ENCODE assay signal across 9 cellular contexts in genomic region chr1:26169201-26169600, GRCh38. TPM values are rescaled to one million over a fixed set of nuclear protein-coding genes. Genes with fewer than 3 reads are reported as not detected.
DNase-seq lines count a peak whose midpoint lies in the region; ATAC-seq, FAIRE-seq and TF ChIP-seq lines count a peak whose summit lies in the region.
"Had no signal": no experiment of that assay in that cellular context is flagged by ENCODE, and none has a peak within 500 bp of the region (broad histone marks: within the 10 kb centered on the region; RNA-seq: fewer than 3 reads in every experiment).

No MANE protein-coding gene starts in this region.

- H3K9me3 ChIP-seq in K562 (replicated peaks; ENCODE audit: control insufficient read depth, insufficient read depth, low read depth, low read length) (no peaks in the 10 kb centered on the region), transverse colon (no peaks in the 10 kb centered on the region), aorta (ENCODE audit: control insufficient read depth, low read length) (no peaks in the 10 kb centered on the region)

- H3K18ac ChIP-seq in mesendoderm (ENCODE audit: low read length) = no peak overlapping the region

- H4K5ac ChIP-seq in mesendoderm (ENCODE audit: low read length) = no peak overlapping the region

- H3K4me1 ChIP-seq in K562 (replicated peaks in 1 of 2; ENCODE audit: control insufficient read depth in 2 of 2, insufficient read depth in 2 of 2, low read length in 2 of 2) = peaks cover 22 to 43% of the 10 kb centered on the region in 2 experiments
- peaks cover 18% of the 10 kb centered on the region for H3K4me1 ChIP-seq in mesendoderm (ENCODE audit: control insufficient read depth, low read depth, low read length)
- peaks cover 10 to 19% (median 16%) of the 10 kb centered on the region in 4 donors for H3K4me1 ChIP-seq in transverse colon
- H3K4me1 ChIP-seq in aorta (ENCODE audit: control insufficient read depth in 1 of 2, insufficient read depth in 2 of 2, low read length in 2 of 2) = no peaks in the 10 kb centered on the region

- H3K27ac Mint-ChIP-seq in activated naive CD4-positive, alpha-beta T cell treated with anti-CD3 and anti-CD28 coated beads for 36 hours = no peak overlapping the region

- no peak overlapping the region for H4K8ac ChIP-seq in mesendoderm (ENCODE audit: low read depth, low read length)

- intact Hi-C loops in activated naive CD4-positive, alpha-beta T cell treated with anti-CD3 and anti-CD28 coated beads for 36 hours (cut with micrococcal nuclease) = loop anchor here (1.0 kb wide), 2 partner anchors 65 to 152 kb away; partner anchors contain the start of gene CEP85
- intact Hi-C loops in K562 (cut with micrococcal nuclease) = loop anchor here (2.0 kb wide), 2 partner anchors 32 to 66 kb away; partner anchors contain the start of gene CEP85
- intact Hi-C loops in transverse colon (cut with DNase I; ENCODE audit: low total_unique reads) = no loop called here
- intact Hi-C loops in aorta (cut with DNase I) = loop anchor here in 1 of 2 donors (2.0 to 5.0 kb wide), 2 partner anchors 57 to 152 kb away; partner anchors contain the start of gene PDIK1L

- peak overlapping the region; percentile 76 for H3K56ac ChIP-seq in mesendoderm (ENCODE audit: low read length)

- no TSS peak for BruUV-seq in K562 (replicated peaks; lab: Mats Ljungman, UMichigan)

- TF ChIP-seq CTCF in K562 (IDR thresholded peaks at IDR 0.05 in 2 of 3, conservative IDR thresholded peaks at IDR 0.05 in 1 of 3; ENCODE audit: insufficient read depth in 2 of 3, low read depth in 1 of 3, low read length in 3 of 3) (no peak), transverse colon (IDR thresholded peaks at IDR 0.05) (no peak)

- H3K27me3 Mint-ChIP-seq in activated naive CD4-positive, alpha-beta T cell treated with anti-CD3 and anti-CD28 coated beads for 36 hours (ENCODE audit: low read depth) = peaks cover 2% of the 10 kb centered on the region

- H2BK15ac ChIP-seq in mesendoderm (replicated peaks; ENCODE audit: low read depth) = no peak overlapping the region

- no peak for TF ChIP-seq RAD21 in K562 (CRISPR knock-in tag; conservative IDR thresholded peaks at IDR 0.05 in 1 of 2, IDR thresholded peaks at IDR 0.05 in 1 of 2)

- H3K27me3 ChIP-seq in K562 (ENCODE audit: control insufficient read depth in 2 of 2, insufficient read depth in 2 of 2, low read length in 2 of 2) (no peaks in the 10 kb centered on the region), mesendoderm (ENCODE audit: insufficient read depth, low read length, poor library complexity) (no peaks in the 10 kb centered on the region), transverse colon (peaks cover 3% of the 10 kb centered on the region), aorta (ENCODE audit: control insufficient read depth in 1 of 2, insufficient read depth in 2 of 2, low read length in 1 of 2) (no peaks in the 10 kb centered on the region)

- peak overlapping the region; percentile 78 for H3K4me3 Mint-ChIP-seq in activated naive CD4-positive, alpha-beta T cell treated with anti-CD3 and anti-CD28 coated beads for 36 hours

- FAIRE-seq in K562 (lab: Jason Lieb, UNC) = no peak

- no peaks in the 10 kb centered on the region for H4K20me1 ChIP-seq in K562 (replicated peaks; ENCODE audit: control insufficient read depth, insufficient read depth, low read length)

- peaks cover 14% of the 10 kb centered on the region for H3K79me1 ChIP-seq in mesendoderm (ENCODE audit: low read length)

- H3K36me3 ChIP-seq in K562 (ENCODE audit: control insufficient read depth, insufficient read depth, low read length) = peaks cover 17% of the 10 kb centered on the region; the same call in 1 of the 3 replicates
- no peaks in the 10 kb centered on the region for H3K36me3 ChIP-seq in mesendoderm (ENCODE audit: control insufficient read depth, insufficient read depth, low read length)
- no peaks in the 10 kb centered on the region for H3K36me3 ChIP-seq in transverse colon
- H3K36me3 ChIP-seq in aorta (ENCODE audit: control insufficient read depth in 1 of 2, insufficient read depth in 2 of 2, low read length in 1 of 2) = no peaks in the 10 kb centered on the region

- ATAC-seq in K562 = no peak
- ATAC-seq in aorta (ENCODE audit: low FRiP score) = no peak

- H3K36me3 Mint-ChIP-seq in activated naive CD4-positive, alpha-beta T cell treated with anti-CD3 and anti-CD28 coated beads for 36 hours (ENCODE audit: low read depth) = peaks cover 5% of the 10 kb centered on the region

- peak overlapping the region; percentile 96 for H3K4me2 ChIP-seq in K562 (ENCODE audit: insufficient read depth, low read length)
- peak overlapping the region; percentile 24 for H3K4me2 ChIP-seq in mesendoderm (ENCODE audit: low read length)

- H3K27ac ChIP-seq in K562 (ENCODE audit: extremely low read depth, low read depth, low read length) (peak overlapping the region; percentile 19; the same call in 1 of the 3 replicates), mesendoderm (ENCODE audit: low read depth, low read length) (no peak overlapping the region), transverse colon (peak overlapping the region; percentile 70 to 87 (median 78)), aorta (ENCODE audit: low read depth in 1 of 2, low read length in 2 of 2) (no peak overlapping the region)

- DNase-seq in activated naive CD4-positive, alpha-beta T cell treated with anti-CD3 and anti-CD28 coated beads for 36 hours = no peak
- DNase-seq in activated naive CD4-positive, alpha-beta T cell treated with Interleukin-2 at 50 U/mL for 16 hours = no peak
- DNase-seq in K562 (ENCODE audit: extremely low read depth in 1 of 4, low spot score in 3 of 4) = peak in 1 of 4 experiments; percentile 8
- DNase-seq in mesendoderm = no peak
- no peak for DNase-seq in transverse colon
- DNase-seq in aorta = no peak
- no peak for DNase-seq in cerebellum (ENCODE audit: low spot score)
- DNase-seq in T-helper 9 cell = no peak

- no peak overlapping the region for H3K4ac ChIP-seq in mesendoderm (ENCODE audit: low read depth, low read length)

- no peak for TF ChIP-seq EP300 in K562 (IDR thresholded peaks at IDR 0.05; ENCODE audit: low read length)
- no peak for TF ChIP-seq EP300 in transverse colon (IDR thresholded peaks at IDR 0.05; ENCODE audit: low read depth)

- H2BK120ac ChIP-seq in mesendoderm (ENCODE audit: low read depth, low read length) = no peak overlapping the region

- no peaks in the 10 kb centered on the region for H3K9me3 Mint-ChIP-seq in activated naive CD4-positive, alpha-beta T cell treated with anti-CD3 and anti-CD28 coated beads for 36 hours

- H3K9ac ChIP-seq in K562 (ENCODE audit: insufficient read depth in 1 of 2, low read depth in 2 of 2, low read length in 2 of 2) (peak overlapping the region; percentile 88 to 98), mesendoderm (ENCODE audit: low read length) (no peak overlapping the region)

- H3K23ac ChIP-seq in mesendoderm (ENCODE audit: low read length) = no peak overlapping the region

- in situ Hi-C loops in K562 (cut with MboI) (no loop called here), transverse colon (cut with MboI; ENCODE audit: low pct_ligation_motif_present in 1 of 4, low pct_unique_long_range_greater_than_20kb in 1 of 4, low sequenced_read_pairs in 3 of 4) (loop anchor here in 2 of 4 donors (25.0 kb wide), 1 partner anchor 132 kb away; the partner anchor contains the start of gene SLC30A2 (in 2 of the 2))

- H3K4me3 ChIP-seq in K562 = peak overlapping the region; percentile 89
- H3K4me3 ChIP-seq in mesendoderm (ENCODE audit: low read length) = no peak overlapping the region
- H3K4me3 ChIP-seq in transverse colon = peak overlapping the region in 3 of 4 donors; percentile 59 to 91 (median 59)
- peak overlapping the region in 1 of 2 donors; percentile 52 for H3K4me3 ChIP-seq in aorta (ENCODE audit: low read length in 2 of 2)

- H3K79me2 ChIP-seq in K562 (ENCODE audit: control insufficient read depth, insufficient read depth, low read length) (peaks cover 21% of the 10 kb centered on the region), mesendoderm (ENCODE audit: control insufficient read depth, insufficient read depth, low read length) (peaks cover 8% of the 10 kb centered on the region)

- TF ChIP-seq POLR2A in K562 (conservative IDR thresholded peaks at IDR 0.05) (no peak), transverse colon (IDR thresholded peaks at IDR 0.05) (no peak)

- H2AK5ac ChIP-seq in mesendoderm (ENCODE audit: low read length) = no peak overlapping the region

- peaks cover 13% of the 10 kb centered on the region for H3K4me1 Mint-ChIP-seq in activated naive CD4-positive, alpha-beta T cell treated with anti-CD3 and anti-CD28 coated beads for 36 hours (ENCODE audit: low read depth)

- 30% methylated on average over 6 of the region's 6 CpGs for WGBS in K562 (ENCODE audit: insufficient coverage, low coverage, missing lambda C conversion rate)
- no CpG with 5 or more reads among the region's 6 CpGs for WGBS in mesendoderm (ENCODE audit: extremely low coverage, insufficient coverage, low lambda C conversion rate)
- 64% methylated on average over 6 of the region's 6 CpGs; no CpG with 5 or more reads in 1 of the 2 donors for WGBS in transverse colon (ENCODE audit: low coverage in 1 of 2), 2 donors
- 44 to 51% methylated on average over 6 of the region's 6 CpGs for WGBS in aorta, 2 donors

- H2BK5ac ChIP-seq in mesendoderm (ENCODE audit: low read length) = no peak overlapping the region

- POLR2A ChIA-PET in K562 (lab: Yijun Ruan, JAX) = interaction anchor here (0.6 to 1.6 kb wide), 14 partner anchors 9 to 380 kb away, joined by 3 to 12 read pairs (median 4); partner anchors contain the start of genes CATSPER4, CEP85, CNKSR1 and SH3BGRL3

- peak overlapping the region; percentile 90 for H2AFZ ChIP-seq in K562 (ENCODE audit: low read depth, low read length)

- CTCF ChIA-PET in activated naive CD4-positive, alpha-beta T cell treated with anti-CD3 and anti-CD28 coated beads for 36 hours (lab: Charles Lee) = interaction anchor here (0.8 to 2.1 kb wide), 13 partner anchors 8 to 222 kb away, joined by 3 to 31 read pairs (median 4); partner anchors contain the start of gene CEP85
- CTCF ChIA-PET in K562 (lab: Yijun Ruan, JAX; ENCODE audit: low intra/inter-chr PET ratio) = interaction anchor here (0.7 to 1.9 kb wide), 4 partner anchors 31 to 153 kb away, joined by 3 to 8 read pairs (median 3); no protein-coding TSS in a partner anchor

- H3K9me1 ChIP-seq in K562 (ENCODE audit: control insufficient read depth, insufficient read depth, low read length) = peaks cover 4% of the 10 kb centered on the region

RNA-seq across cellular contexts. Expression of gene C1orf232, which starts 0.4 kb away (rescaled TPM):
- not detected for total RNA-seq in activated naive CD4-positive, alpha-beta T cell treated with anti-CD3 and anti-CD28 coated beads for 36 hours
- total RNA-seq in K562 (2011; cell fraction: chromatin; rRNA removed; ENCODE audit: low replicate concordance) = not detected in 2 replicates
- total RNA-seq in K562 (2011; cell fraction: nucleolus; rRNA removed) = not detected in 2 replicates
- total RNA-seq in K562 (2011; cell fraction: nucleoplasm; rRNA removed) = not detected in 2 replicates
- total RNA-seq in K562 (2014; rRNA removed) (not detected in 2 replicates), K562 (2014; rRNA removed; fragmentation: Illumina TruSeq; extraction: Trizol) (not detected in 2 replicates), K562 (2015; rRNA removed; fragmentation: Illumina TruSeq; extraction: Trizol) (not detected in 2 replicates), K562 (2021) (not detected in 2 replicates), transverse colon (not detected), aorta (not detected), cerebellum (not detected)
- polyA plus RNA-seq in K562 (2011; rRNA removed) (not detected in 2 replicates), K562 (2014; fragmentation: Illumina TruSeq; extraction: Trizol) (not detected in 2 replicates), K562 (2014; fragmentation: Nextera tagmentation; extraction: Ambion mirVana) (not detected), K562 (2014; rRNA removed) (not detected in 2 replicates), aorta (not detected)
- not detected in 2 replicates for polyA plus RNA-seq in K562 (2011; cell fraction: cytosol; rRNA removed)
- not detected in 2 replicates for polyA plus RNA-seq in K562 (2011; cell fraction: nucleus; rRNA removed)
- not detected in 2 replicates for polyA plus RNA-seq in K562 (2012)
- not detected in 2 replicates for polyA minus RNA-seq in K562 (2011; rRNA and poly(A)+ RNA removed)
- polyA minus RNA-seq in K562 (2011; cell fraction: cytosol; rRNA and poly(A)+ RNA removed) = not detected in 2 replicates
- polyA minus RNA-seq in K562 (2011; cell fraction: nucleus; rRNA and poly(A)+ RNA removed) = not detected in 2 replicates
- polyA plus RNA-seq in mesendoderm (2013, experiment 1 of 2) = not detected
- not detected for polyA plus RNA-seq in mesendoderm (2013, experiment 2 of 2)
- total RNA-seq: subcutaneous adipose tissue had no signal

RNA-seq across cellular contexts. Expression of gene ZNF593, which starts 0.5 kb away (rescaled TPM):
- total RNA-seq in activated naive CD4-positive, alpha-beta T cell treated with anti-CD3 and anti-CD28 coated beads for 36 hours = 10 to 100 TPM; 24.0 to 26.8 TPM
- total RNA-seq in K562 (2011; cell fraction: chromatin; rRNA removed; ENCODE audit: low replicate concordance) = 12.7 and 40.0 TPM in 2 replicates
- 55.5 and 60.9 TPM in 2 replicates for total RNA-seq in K562 (2011; cell fraction: nucleolus; rRNA removed)
- total RNA-seq in K562 (2011; cell fraction: nucleoplasm; rRNA removed) = 22.8 and 27.3 TPM in 2 replicates
- total RNA-seq in K562 (2014; rRNA removed) = 233 and 259 TPM in 2 replicates
- total RNA-seq in K562 (2014; rRNA removed; fragmentation: Illumina TruSeq; extraction: Trizol) = 16.2 and 32.2 TPM in 2 replicates
- total RNA-seq in K562 (2015; rRNA removed; fragmentation: Illumina TruSeq; extraction: Trizol) = 66.3 and 76.7 TPM in 2 replicates
- total RNA-seq in K562 (2021) = 125 and 144 TPM in 2 replicates
- polyA plus RNA-seq in K562 (2011; rRNA removed) = 48.2 and 51.6 TPM in 2 replicates
- polyA plus RNA-seq in K562 (2011; cell fraction: cytosol; rRNA removed) = 107 and 284 TPM in 2 replicates
- polyA plus RNA-seq in K562 (2011; cell fraction: nucleus; rRNA removed) = 48.1 and 66.6 TPM in 2 replicates
- 81.5 and 109 TPM in 2 replicates for polyA plus RNA-seq in K562 (2012)
- polyA plus RNA-seq in K562 (2014; fragmentation: Illumina TruSeq; extraction: Trizol) = 37.2 and 58.8 TPM in 2 replicates
- polyA plus RNA-seq in K562 (2014; fragmentation: Nextera tagmentation; extraction: Ambion mirVana) = 10 to 100 TPM in 1 of 2 experiments, 1 to 10 TPM in 1; 9.8 to 27.1 TPM
- polyA plus RNA-seq in K562 (2014; rRNA removed) = 313 and 334 TPM in 2 replicates
- polyA minus RNA-seq in K562 (2011; rRNA and poly(A)+ RNA removed) = 6.5 and 11.3 TPM in 2 replicates
- 20.5 and 28.1 TPM in 2 replicates for polyA minus RNA-seq in K562 (2011; cell fraction: cytosol; rRNA and poly(A)+ RNA removed)
- 27.1 and 36.7 TPM in 2 replicates for polyA minus RNA-seq in K562 (2011; cell fraction: nucleus; rRNA and poly(A)+ RNA removed)
- 64.2 TPM for polyA plus RNA-seq in mesendoderm (2013, experiment 1 of 2)
- polyA plus RNA-seq in mesendoderm (2013, experiment 2 of 2) = 64.2 TPM
- 10 to 100 TPM in 3 of 4 donors, not detected in 1; 18.7 to 27.2 (median 26.9) TPM for total RNA-seq in transverse colon
- 10 to 100 TPM; 13.4 to 18.3 TPM for total RNA-seq in aorta
- polyA plus RNA-seq in aorta = 10 to 100 TPM; 29.4 to 48.6 TPM
- total RNA-seq in cerebellum = 11.6 TPM

RNA-seq across cellular contexts. Expression of gene ZNF593OS, which starts 2.4 kb away (rescaled TPM):
- total RNA-seq in activated naive CD4-positive, alpha-beta T cell treated with anti-CD3 and anti-CD28 coated beads for 36 hours = not detected
- total RNA-seq in K562 (2011; cell fraction: chromatin; rRNA removed; ENCODE audit: low replicate concordance) = not detected in 2 replicates
- total RNA-seq in K562 (2011; cell fraction: nucleolus; rRNA removed) = 0.33 TPM in 1 of 2 replicates, not detected in the other
- not detected in 2 replicates for total RNA-seq in K562 (2011; cell fraction: nucleoplasm; rRNA removed)
- total RNA-seq in K562 (2014; rRNA removed) (not detected in 2 replicates), K562 (2014; rRNA removed; fragmentation: Illumina TruSeq; extraction: Trizol) (not detected in 2 replicates), K562 (2015; rRNA removed; fragmentation: Illumina TruSeq; extraction: Trizol) (not detected in 2 replicates), K562 (2021) (not detected in 2 replicates), transverse colon (not detected), aorta (not detected), cerebellum (1.5 TPM)
- polyA plus RNA-seq in K562 (2011; rRNA removed) (not detected in 2 replicates), K562 (2014; fragmentation: Illumina TruSeq; extraction: Trizol) (not detected in 2 replicates), K562 (2014; fragmentation: Nextera tagmentation; extraction: Ambion mirVana) (under 1 TPM; 0.24 to 0.27 TPM), K562 (2014; rRNA removed) (not detected in 2 replicates), aorta (under 1 TPM in 1 of 2 donors, not detected in 1; 0.20 TPM)
- 0.04 TPM in 1 of 2 replicates, not detected in the other for polyA plus RNA-seq in K562 (2011; cell fraction: cytosol; rRNA removed)
- polyA plus RNA-seq in K562 (2011; cell fraction: nucleus; rRNA removed) = not detected in 2 replicates
- 1.5 and 1.6 TPM in 2 replicates for polyA plus RNA-seq in K562 (2012)
- not detected in 2 replicates for polyA minus RNA-seq in K562 (2011; rRNA and poly(A)+ RNA removed)
- polyA minus RNA-seq in K562 (2011; cell fraction: cytosol; rRNA and poly(A)+ RNA removed) = not detected in 2 replicates
- 0.67 TPM in 1 of 2 replicates, not detected in the other for polyA minus RNA-seq in K562 (2011; cell fraction: nucleus; rRNA and poly(A)+ RNA removed)
- not detected for polyA plus RNA-seq in mesendoderm (2013, experiment 1 of 2)
- not detected for polyA plus RNA-seq in mesendoderm (2013, experiment 2 of 2)
- total RNA-seq: subcutaneous adipose tissue had no signal

RNA-seq across cellular contexts. Expression of gene CNKSR1, which starts 8.1 kb away (rescaled TPM):
- 1 to 10 TPM; 1.5 to 1.8 TPM for total RNA-seq in activated naive CD4-positive, alpha-beta T cell treated with anti-CD3 and anti-CD28 coated beads for 36 hours
- total RNA-seq in K562 (2011; cell fraction: chromatin; rRNA removed; ENCODE audit: low replicate concordance) = 12.4 and 22.9 TPM in 2 replicates
- 7.5 and 12.7 TPM in 2 replicates for total RNA-seq in K562 (2011; cell fraction: nucleolus; rRNA removed)
- 6.0 and 9.3 TPM in 2 replicates for total RNA-seq in K562 (2011; cell fraction: nucleoplasm; rRNA removed)
- 1.1 and 2.4 TPM in 2 replicates for total RNA-seq in K562 (2014; rRNA removed)
- 0.73 and 0.80 TPM in 2 replicates for total RNA-seq in K562 (2014; rRNA removed; fragmentation: Illumina TruSeq; extraction: Trizol)
- total RNA-seq in K562 (2015; rRNA removed; fragmentation: Illumina TruSeq; extraction: Trizol) = 1.8 and 2.4 TPM in 2 replicates
- total RNA-seq in K562 (2021) = 1.6 and 2.0 TPM in 2 replicates
- 0.91 and 0.93 TPM in 2 replicates for polyA plus RNA-seq in K562 (2011; rRNA removed)
- polyA plus RNA-seq in K562 (2011; cell fraction: cytosol; rRNA removed) = 1.3 and 2.6 TPM in 2 replicates
- polyA plus RNA-seq in K562 (2011; cell fraction: nucleus; rRNA removed) = 4.0 and 6.5 TPM in 2 replicates
- 2.1 and 3.1 TPM in 2 replicates for polyA plus RNA-seq in K562 (2012)
- 2.0 and 2.2 TPM in 2 replicates for polyA plus RNA-seq in K562 (2014; fragmentation: Illumina TruSeq; extraction: Trizol)
- polyA plus RNA-seq in K562 (2014; fragmentation: Nextera tagmentation; extraction: Ambion mirVana) = under 1 TPM; 0.03 to 0.10 TPM
- polyA plus RNA-seq in K562 (2014; rRNA removed) = 2.0 and 2.8 TPM in 2 replicates
- 0.45 and 0.56 TPM in 2 replicates for polyA minus RNA-seq in K562 (2011; rRNA and poly(A)+ RNA removed)
- 1.2 and 2.7 TPM in 2 replicates for polyA minus RNA-seq in K562 (2011; cell fraction: cytosol; rRNA and poly(A)+ RNA removed)
- 0.94 and 1.8 TPM in 2 replicates for polyA minus RNA-seq in K562 (2011; cell fraction: nucleus; rRNA and poly(A)+ RNA removed)
- 8.5 TPM for polyA plus RNA-seq in mesendoderm (2013, experiment 1 of 2)
- 8.5 TPM for polyA plus RNA-seq in mesendoderm (2013, experiment 2 of 2)
- 100 to 1,000 TPM in 1 of 4 donors, 10 to 100 TPM in 3; 53.5 to 187 (median 74.4) TPM for total RNA-seq in transverse colon
- total RNA-seq in aorta = 1 to 10 TPM; 1.5 to 1.7 TPM
- polyA plus RNA-seq in aorta = 1 to 10 TPM; 2.3 to 4.9 TPM
- 4.1 TPM for total RNA-seq in cerebellum

RNA-seq across cellular contexts. Expression of gene FAM110D, which starts 10.3 kb away (rescaled TPM):
- total RNA-seq in activated naive CD4-positive, alpha-beta T cell treated with anti-CD3 and anti-CD28 coated beads for 36 hours = under 1 TPM in 1 of 2 experiments, not detected in 1; 0.07 TPM
- 0.92 and 1.5 TPM in 2 replicates for total RNA-seq in K562 (2011; cell fraction: chromatin; rRNA removed; ENCODE audit: low replicate concordance)
- 0.79 and 1.3 TPM in 2 replicates for total RNA-seq in K562 (2011; cell fraction: nucleolus; rRNA removed)
- total RNA-seq in K562 (2011; cell fraction: nucleoplasm; rRNA removed) = 1.5 and 2.1 TPM in 2 replicates
- total RNA-seq in K562 (2014; rRNA removed) = 0.64 and 0.69 TPM in 2 replicates
- total RNA-seq in K562 (2014; rRNA removed; fragmentation: Illumina TruSeq; extraction: Trizol) = 0.26 and 0.33 TPM in 2 replicates
- 0.29 and 0.34 TPM in 2 replicates for total RNA-seq in K562 (2015; rRNA removed; fragmentation: Illumina TruSeq; extraction: Trizol)
- total RNA-seq in K562 (2021) = 0.58 and 0.62 TPM in 2 replicates
- 0.60 and 0.67 TPM in 2 replicates for polyA plus RNA-seq in K562 (2011; rRNA removed)
- polyA plus RNA-seq in K562 (2011; cell fraction: cytosol; rRNA removed) = 0.54 and 0.63 TPM in 2 replicates
- polyA plus RNA-seq in K562 (2011; cell fraction: nucleus; rRNA removed) = 0.76 and 1.1 TPM in 2 replicates
- 0.53 and 0.86 TPM in 2 replicates for polyA plus RNA-seq in K562 (2012)
- polyA plus RNA-seq in K562 (2014; fragmentation: Illumina TruSeq; extraction: Trizol) = 0.18 and 0.33 TPM in 2 replicates
- under 1 TPM; 0.04 to 0.11 TPM for polyA plus RNA-seq in K562 (2014; fragmentation: Nextera tagmentation; extraction: Ambion mirVana)
- 0.80 and 1.1 TPM in 2 replicates for polyA plus RNA-seq in K562 (2014; rRNA removed)
- 0.14 and 0.27 TPM in 2 replicates for polyA minus RNA-seq in K562 (2011; rRNA and poly(A)+ RNA removed)
- polyA minus RNA-seq in K562 (2011; cell fraction: cytosol; rRNA and poly(A)+ RNA removed) = 0.55 TPM in 1 of 2 replicates, not detected in the other
- 0.54 and 0.67 TPM in 2 replicates for polyA minus RNA-seq in K562 (2011; cell fraction: nucleus; rRNA and poly(A)+ RNA removed)
- 0.59 TPM for polyA plus RNA-seq in mesendoderm (2013, experiment 1 of 2)
- 0.53 TPM for polyA plus RNA-seq in mesendoderm (2013, experiment 2 of 2)
- total RNA-seq in transverse colon = 1 to 10 TPM in 3 of 4 donors, under 1 TPM in 1; 0.82 to 9.4 (median 2.9) TPM
- total RNA-seq in aorta = 10 to 100 TPM in 1 of 2 donors, 1 to 10 TPM in 1; 5.0 to 15.7 TPM
- polyA plus RNA-seq in aorta = 1 to 10 TPM in 1 of 2 donors, under 1 TPM in 1; 0.25 to 1.4 TPM
- total RNA-seq in cerebellum = 0.64 TPM

Comparison
In these comparisons a context has a peak if more than half of its experiments do, and no peak if none do; other contexts are left out.
1. H3K27ac ChIP-seq: peak in K562 (single experiment) and transverse colon (4 of 4); none in mesendoderm (single experiment) and aorta (0 of 2).